ENCODE assay signal across 1 cellular context in the genomic region with DNA sequence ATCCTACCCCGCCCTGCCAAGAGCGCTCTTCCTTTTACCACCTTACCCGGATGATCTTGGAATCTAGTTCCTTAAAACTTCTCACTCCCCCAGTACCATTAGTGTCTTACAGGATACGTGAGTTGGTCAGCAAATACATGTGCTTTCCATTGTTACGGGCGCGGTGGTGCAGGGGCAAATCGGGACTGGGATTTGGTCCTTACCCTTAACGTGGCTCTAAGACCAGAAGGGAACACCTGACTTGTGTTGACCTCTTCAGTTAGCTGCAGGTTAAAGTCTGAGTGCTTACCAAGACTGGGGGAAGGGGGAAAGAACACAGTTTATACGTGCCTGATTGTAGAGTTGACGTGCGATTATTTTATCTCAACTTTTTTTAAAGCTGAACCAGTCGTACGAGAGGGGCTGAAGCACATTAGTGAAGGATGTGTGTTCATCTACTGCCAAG.
TF ChIP-seq lines count a peak whose summit lies in the region.

No MANE protein-coding gene starts in this region.

TF ChIP-seq in IMR-90, 13 proteins besides CTCF, POLR2A, EP300 and RAD21:
- TF ChIP-seq CHD1 (IDR thresholded peaks at IDR 0.05; ENCODE audit: low read depth, low read length) = no peak
- no peak for TF ChIP-seq CEBPB (IDR thresholded peaks at IDR 0.05; ENCODE audit: low read depth, low read length)
